17 cellular contexts compared by ENCODE assay signal in genomic region chr15:48898083-48898482, GRCh38. TPM values are rescaled to one million over a fixed set of nuclear protein-coding genes. Genes with fewer than 3 reads are reported as not detected.
DNase-seq lines count a peak whose midpoint lies in the region; ATAC-seq and TF ChIP-seq lines count a peak whose summit lies in the region.
"Had no signal": no experiment of that assay in that cellular context is flagged by ENCODE, and none has a peak within 500 bp of the region (broad histone marks: within the 10 kb centered on the region; RNA-seq: fewer than 3 reads in every experiment).

No MANE protein-coding gene starts in this region.

- no peaks in the 10 kb centered on the region for H4K20me1 ChIP-seq in GM23338 (replicated peaks; ENCODE audit: insufficient read depth)

- H3K9me3 ChIP-seq in SJCRH30 (replicated peaks) (no peaks in the 10 kb centered on the region), endodermal cell (ENCODE audit: control insufficient read depth, low read length) (no peaks in the 10 kb centered on the region)
- H3K9me3 ChIP-seq: heart right ventricle had no signal

- H2AFZ ChIP-seq in GM23338: peak overlapping the region; percentile 84

- no peak overlapping the region for H3K9ac ChIP-seq in endodermal cell (ENCODE audit: extremely low read depth, low read length, poor library complexity, severe bottlenecking)

- H3K36me3 ChIP-seq in GM23338 (ENCODE audit: insufficient read depth) (no peaks in the 10 kb centered on the region), SJCRH30 (no peaks in the 10 kb centered on the region), endodermal cell (ENCODE audit: control insufficient read depth, insufficient read depth, low read length) (no peaks in the 10 kb centered on the region)
- H3K36me3 ChIP-seq: heart right ventricle had no signal

- H3K9me2 ChIP-seq in GM23338 (ENCODE audit: insufficient read depth): no peaks in the 10 kb centered on the region

- H3K4me3 ChIP-seq in GM23338 (no peak overlapping the region), SJCRH30 (peak overlapping the region; percentile 55), endodermal cell (ENCODE audit: low read length) (no peak overlapping the region)

- H3K27me3 ChIP-seq in GM23338 (ENCODE audit: insufficient read depth): no peaks in the 10 kb centered on the region
- no peaks in the 10 kb centered on the region for H3K27me3 ChIP-seq in SJCRH30
- H3K27me3 ChIP-seq in endodermal cell (ENCODE audit: control insufficient read depth, insufficient read depth, low read length, poor library complexity, severe bottlenecking): no peaks in the 10 kb centered on the region
- H3K27me3 ChIP-seq: heart right ventricle had no signal

- ATAC-seq in GM23338: no peak
- ATAC-seq in GM21367 (IDR thresholded peaks at IDR 0.05; ENCODE audit: unreplicated experiment): no peak
- no peak for ATAC-seq in GM18858 (IDR thresholded peaks at IDR 0.05; ENCODE audit: unreplicated experiment)
- ATAC-seq: left colon; natural killer cell treated with Interleukin-12 subunit alpha and Interleukin-12 subunit beta and Interleukin-15 and Interleukin-18, amount 100 ng/mL, for 72 hours had no signal

- 92% methylated on average over 4 of the region's 4 CpGs for WGBS in endodermal cell (ENCODE audit: insufficient coverage in 1 of 2, insufficient read length in 1 of 2), 2 experiments

- H3K4me2 ChIP-seq in GM23338: no peak overlapping the region

- no peak overlapping the region for H3K4me3 Mint-ChIP-seq in GM23338
- no peak overlapping the region for H3K4me3 Mint-ChIP-seq in endodermal cell
- H3K4me3 Mint-ChIP-seq: natural killer cell treated with Interleukin-12 subunit alpha and Interleukin-12 subunit beta and Interleukin-15 and Interleukin-18, amount 100 ng/mL, for 72 hours had no signal

- TF ChIP-seq CTCF in GM23338 (conservative IDR thresholded peaks at IDR 0.05; ENCODE audit: low read depth in 2 of 2) (no peak), endodermal cell (conservative IDR thresholded peaks at IDR 0.05) (no peak)

- H3K4me1 ChIP-seq in GM23338 (ENCODE audit: insufficient read depth) (peaks cover 12% of the 10 kb centered on the region), SJCRH30 (peaks cover 6% of the 10 kb centered on the region; the same call in 1 of the 2 replicates), endodermal cell (ENCODE audit: control insufficient read depth, insufficient read depth, low read length) (no peaks in the 10 kb centered on the region)
- H3K4me1 ChIP-seq: heart right ventricle had no signal

- peak overlapping the region; percentile 5 for H3K27ac Mint-ChIP-seq in GM23338
- H3K27ac Mint-ChIP-seq in endodermal cell: no peak overlapping the region
- H3K27ac Mint-ChIP-seq: natural killer cell treated with Interleukin-12 subunit alpha and Interleukin-12 subunit beta and Interleukin-15 and Interleukin-18, amount 100 ng/mL, for 72 hours had no signal

- H3K27ac ChIP-seq in GM23338 (ENCODE audit: low read depth) (no peak overlapping the region), SJCRH30 (no peak overlapping the region), endodermal cell (ENCODE audit: low read depth, low read length) (peak overlapping the region; percentile 93)

- H3K9me3 Mint-ChIP-seq in GM23338 (no peaks in the 10 kb centered on the region), endodermal cell (no peaks in the 10 kb centered on the region)
- H3K9me3 Mint-ChIP-seq: natural killer cell treated with Interleukin-12 subunit alpha and Interleukin-12 subunit beta and Interleukin-15 and Interleukin-18, amount 100 ng/mL, for 72 hours had no signal

- H3K36me3 Mint-ChIP-seq in GM23338 (ENCODE audit: low read depth) (no peaks in the 10 kb centered on the region), endodermal cell (ENCODE audit: low read depth) (no peaks in the 10 kb centered on the region)
- H3K36me3 Mint-ChIP-seq: natural killer cell treated with Interleukin-12 subunit alpha and Interleukin-12 subunit beta and Interleukin-15 and Interleukin-18, amount 100 ng/mL, for 72 hours had no signal

- no peaks in the 10 kb centered on the region for H3F3A ChIP-seq in GM23338 (replicated peaks; ENCODE audit: low read depth)

- H3K27me3 Mint-ChIP-seq in GM23338 (ENCODE audit: insufficient read depth, low read depth, poor library complexity): peaks cover 2% of the 10 kb centered on the region
- no peaks in the 10 kb centered on the region for H3K27me3 Mint-ChIP-seq in endodermal cell (ENCODE audit: insufficient read depth)

- H3K4me1 Mint-ChIP-seq in GM23338 (peaks cover 20% of the 10 kb centered on the region), endodermal cell (peaks cover 5% of the 10 kb centered on the region)

- H3K79me2 ChIP-seq in GM23338 (replicated peaks; ENCODE audit: insufficient read depth): no peaks in the 10 kb centered on the region

- DNase-seq in GM23338 (ENCODE audit: low spot score) (no peak), SJCRH30 (no peak), endodermal cell (no peak), pons (ENCODE audit: low spot score) (peak; percentile 59), islet precursor cell (no peak)
- no peak for DNase-seq in NK-92 treated with Interleukin-12 subunit alpha and Interleukin-12 subunit beta, amount 100 ng/mL, for 24 hours (lab: John Stamatoyannopoulos, UW)
- DNase-seq: activated CD8-positive, alpha-beta memory T cell treated with anti-CD3 and anti-CD28 coated beads for 24 hours; activated naive CD4-positive, alpha-beta T cell treated with Interleukin-2 at 50 U/mL for 16 hours; heart right ventricle; KBM-7; left colon; NCI-H1694; NCI-H82; small intestine had no signal

TF ChIP-seq in GM23338, 12 proteins besides CTCF, POLR2A, EP300 and RAD21 (continues in another document):
- no peak for TF ChIP-seq POLR2AphosphoS5 (IDR thresholded peaks at IDR 0.05; ENCODE audit: low read depth)
- TF ChIP-seq NANOG (IDR thresholded peaks at IDR 0.05; ENCODE audit: borderline replicate concordance): no peak
- no peak for TF ChIP-seq ETS1 (IDR thresholded peaks at IDR 0.05)
- TF ChIP-seq ZNF114 (CRISPR knock-in tag; IDR thresholded peaks at IDR 0.05): no peak

RNA-seq across cellular contexts. Expression of gene EID1, which starts 20.1 kb away (rescaled TPM):
- 113 and 119 TPM in 2 replicates for total RNA-seq in GM23338 (2014; rRNA removed; shearing (Covaris generic))
- 257 and 324 TPM in 2 replicates for polyA plus RNA-seq in GM23338 (2016; fragmentation: Nextera tagmentation; extraction: Ambion mirVana)
- 149 and 164 TPM in 2 replicates for total RNA-seq in SJCRH30 (2014; rRNA removed; shearing (Covaris generic))
- 100 to 1,000 TPM; 108 to 119 TPM for total RNA-seq in endodermal cell
- polyA plus RNA-seq in endodermal cell (2013, experiment 1 of 2): 238 TPM
- 221 TPM for polyA plus RNA-seq in endodermal cell (2013, experiment 2 of 2)
